Comparison of ENCODE assay signal across 8 cellular contexts in genomic region chr6:158911746-158912158, GRCh38.
A peak's percentile ranks its signal among the peaks of the same experiment; 100 is the strongest.
DNase-seq lines count a peak whose midpoint lies in the region; ATAC-seq and TF ChIP-seq lines count a peak whose summit lies in the region.

No MANE protein-coding gene starts in this region.

- H3K4me3 Mint-ChIP-seq in H9, result no peak overlapping the region; a peak in 1 of 5 replicates
- no peak overlapping the region for H3K4me3 Mint-ChIP-seq in activated CD4-positive, alpha-beta T cell treated with anti-CD3 and anti-CD28 coated beads, Interleukin-2, amount 10 ng/mL, durations not matched to agents 7 days and 5 days

- no peak overlapping the region for H3K4me2 ChIP-seq in H9 (ENCODE audit: insufficient read depth, insufficient read length, low read length)

- H3K27me3 Mint-ChIP-seq in H9 (ENCODE audit: low read depth), result no peaks in the 10 kb centered on the region; the same call in 1 of the 2 replicates
- peaks cover 2% of the 10 kb centered on the region for H3K27me3 Mint-ChIP-seq in activated CD4-positive, alpha-beta T cell treated with anti-CD3 and anti-CD28 coated beads, Interleukin-2, amount 10 ng/mL, durations not matched to agents 7 days and 5 days

- H3K9me3 Mint-ChIP-seq in H9, result peaks cover 4 to 8% of the 10 kb centered on the region in 2 experiments; a peak in 4 of 5 replicates
- H3K9me3 Mint-ChIP-seq in activated CD4-positive, alpha-beta T cell treated with anti-CD3 and anti-CD28 coated beads, Interleukin-2, amount 10 ng/mL, durations not matched to agents 7 days and 5 days, result peaks cover 10% of the 10 kb centered on the region

- H3K14ac ChIP-seq in H9 (ENCODE audit: insufficient read depth, low read length), result peak overlapping the region; percentile 66

- POLR2A ChIA-PET in activated CD4-positive, alpha-beta T cell treated with anti-CD3 and anti-CD28 coated beads, Interleukin-2, amount 10 ng/mL, durations not matched to agents 7 days and 5 days (lab: Charles Lee), result no interaction called here

- H4K20me1 ChIP-seq in H9 (ENCODE audit: control insufficient read depth, insufficient read depth, insufficient read length), result no peaks in the 10 kb centered on the region

- H3K4me1 ChIP-seq in H9 (ENCODE audit: insufficient read depth, low read length), result peaks cover 8% of the 10 kb centered on the region

- peaks cover 0 to 11% (median 2%) of the 10 kb centered on the region in 3 experiments; a peak in 4 of 7 replicates for H3K36me3 Mint-ChIP-seq in H9 (ENCODE audit: insufficient read depth in 1 of 3, low read depth in 3 of 3)
- H3K36me3 Mint-ChIP-seq in activated CD4-positive, alpha-beta T cell treated with anti-CD3 and anti-CD28 coated beads, Interleukin-2, amount 10 ng/mL, durations not matched to agents 7 days and 5 days (ENCODE audit: low read depth), result no peaks in the 10 kb centered on the region

- peaks cover 59 to 65% of the 10 kb centered on the region in 2 experiments for H3K4me1 Mint-ChIP-seq in H9
- peaks cover 29% of the 10 kb centered on the region for H3K4me1 Mint-ChIP-seq in activated CD4-positive, alpha-beta T cell treated with anti-CD3 and anti-CD28 coated beads, Interleukin-2, amount 10 ng/mL, durations not matched to agents 7 days and 5 days

- H2BK120ac ChIP-seq in H9 (ENCODE audit: low read depth, low read length, poor library complexity, severe bottlenecking), result peak overlapping the region; percentile 74

- WGBS in H9 (ENCODE audit: extremely low coverage, insufficient read length, low lambda C conversion rate), result no CpG with 5 or more reads among the region's 4 CpGs

- peak overlapping the region; percentile 1 for H3T11ph ChIP-seq in H9 (ENCODE audit: low read length)

- no peak for ATAC-seq in HG03342 (IDR thresholded peaks at IDR 0.05; ENCODE audit: unreplicated experiment)

- H3K23me2 ChIP-seq in H9 (ENCODE audit: insufficient read length, low read depth, low read length, poor library complexity, severe bottlenecking), result no peaks in the 10 kb centered on the region

- peak overlapping the region; percentile 67 for H3K18ac ChIP-seq in H9 (ENCODE audit: insufficient read length, low read depth, low read length)

- CTCF ChIA-PET in activated CD4-positive, alpha-beta T cell treated with anti-CD3 and anti-CD28 coated beads, Interleukin-2, amount 10 ng/mL, durations not matched to agents 7 days and 5 days (lab: Charles Lee), result interaction anchor here (0.6 to 1.5 kb wide), 3 partner anchors 16 to 229 kb away, joined by 3 read pairs; no protein-coding TSS in a partner anchor

- H2BK20ac ChIP-seq in H9 (ENCODE audit: low read depth, low read length, poor library complexity, severe bottlenecking), result no peak overlapping the region

- no peak overlapping the region for H2BK15ac ChIP-seq in H9 (ENCODE audit: low read depth, low read length)

- H3K79me2 ChIP-seq in H9 (ENCODE audit: insufficient read depth, low read length), result no peaks in the 10 kb centered on the region

- no peak overlapping the region for H3K4ac ChIP-seq in H9 (ENCODE audit: low read depth, low read length)

- H2AFZ ChIP-seq in H9 (ENCODE audit: low read length), result no peak overlapping the region

- H3K27me3 ChIP-seq in H9 (ENCODE audit: insufficient read depth, low read length) (no peaks in the 10 kb centered on the region), layer of hippocampus (ENCODE audit: control insufficient read depth, insufficient read depth, low read length) (no peaks in the 10 kb centered on the region)

- H2BK12ac ChIP-seq in H9 (ENCODE audit: insufficient read length, low read depth, low read length), result peak overlapping the region; percentile 38

- H3K79me1 ChIP-seq in H9 (ENCODE audit: insufficient read depth, low read depth, low read length, poor library complexity, severe bottlenecking), result no peaks in the 10 kb centered on the region

- DNase-seq in COLO668 (lab: John Stamatoyannopoulos, UW; ENCODE audit: unreplicated experiment) (peak; percentile 41), H9 (no peak), dermis blood vessel endothelial cell (no peak), H4 (ENCODE audit: low spot score) (no peak), iPS-NIHi7 (ENCODE audit: extremely low spot score) (no peak)
- peak; percentile 23 for DNase-seq in activated CD4-positive, alpha-beta T cell treated with anti-CD3 and anti-CD28 coated beads, Interleukin-2, amount 10 ng/mL, durations not matched to agents 7 days and 5 days

- no peak for TF ChIP-seq CTCF in H9 (conservative IDR thresholded peaks at IDR 0.05)

- H2AK5ac ChIP-seq in H9 (ENCODE audit: insufficient read length, low read length), result no peak overlapping the region

- peak overlapping the region; percentile 21 for H4K91ac ChIP-seq in H9 (ENCODE audit: insufficient read length, low read depth, low read length)

- no peak overlapping the region for H2BK5ac ChIP-seq in H9 (ENCODE audit: insufficient read length, low read length)

- no peak overlapping the region for H3K56ac ChIP-seq in H9 (ENCODE audit: insufficient read length, low read depth, low read length)

- no peak overlapping the region for H3K9ac ChIP-seq in H9 (ENCODE audit: extremely low read depth, insufficient read length, low read length)

- H4K8ac ChIP-seq in H9 (replicated peaks; ENCODE audit: insufficient read length, low read depth, low read length), result no peak overlapping the region

- no peak overlapping the region for H3K23ac ChIP-seq in H9 (ENCODE audit: insufficient read length, low read depth, low read length)

- peak overlapping the region; percentile 91 to 99 (median 94); a peak in 6 of 7 replicates for H3K27ac Mint-ChIP-seq in H9
- H3K27ac Mint-ChIP-seq in activated CD4-positive, alpha-beta T cell treated with anti-CD3 and anti-CD28 coated beads, Interleukin-2, amount 10 ng/mL, durations not matched to agents 7 days and 5 days, result peak overlapping the region; percentile 32

- peak overlapping the region; percentile 91 for H3K27ac ChIP-seq in H9 (ENCODE audit: insufficient read length, low read depth, low read length)
- H3K27ac ChIP-seq in layer of hippocampus (ENCODE audit: low read depth, low read length), result peak overlapping the region; percentile 27

- no peak overlapping the region for H4K5ac ChIP-seq in H9 (ENCODE audit: insufficient read length, low read depth, low read length)

- no peaks in the 10 kb centered on the region for H3K9me3 ChIP-seq in H9 (ENCODE audit: control insufficient read depth, low read depth, low read length)

Comparison
In these comparisons a context has a peak if more than half of its experiments do, and no peak if none do; other contexts are left out.
1. DNase-seq: peak in COLO668 (single experiment) and activated CD4-positive, alpha-beta T cell treated with anti-CD3 and anti-CD28 coated beads, Interleukin-2, amount 10 ng/mL, durations not matched to agents 7 days and 5 days (single experiment); none in H9 (single experiment), dermis blood vessel endothelial cell (single experiment), H4 (single experiment) and iPS-NIHi7 (single experiment).